16 cellular contexts compared by ENCODE assay signal in genomic region chr10:12465385-12466136, GRCh38.
DNase-seq lines count a peak whose midpoint lies in the region; ATAC-seq lines count a peak whose summit lies in the region.
"Had no signal": no experiment of that assay in that cellular context is flagged by ENCODE, and none has a peak within 500 bp of the region (broad histone marks: within the 10 kb centered on the region; RNA-seq: fewer than 3 reads in every experiment).

No MANE protein-coding gene starts in this region.

- WGBS in GM23248 (ENCODE audit: low coverage in 1 of 2, low lambda C conversion rate in 2 of 2, missing lambda C conversion rate in 2 of 2), 2 experiments = 71 to 74% methylated on average over 9 of the region's 9 CpGs

- peaks cover 0 to 7% of the 10 kb centered on the region in 2 donors for H3K9me3 Mint-ChIP-seq in activated naive CD4-positive, alpha-beta T cell treated with anti-CD3 and anti-CD28 coated beads, Interleukin-2, amount 50 U/mL, for 72 hours
- H3K9me3 Mint-ChIP-seq in central memory CD8-positive, alpha-beta T cell = no peaks in the 10 kb centered on the region

- peaks cover 34% of the 10 kb centered on the region for H3K4me1 Mint-ChIP-seq in central memory CD8-positive, alpha-beta T cell

- peak; percentile 47 to 92 for ATAC-seq in activated naive CD4-positive, alpha-beta T cell treated with anti-CD3 and anti-CD28 coated beads, Interleukin-2, amount 50 U/mL, for 72 hours
- no peak for ATAC-seq in central memory CD8-positive, alpha-beta T cell (replicated peaks; ENCODE audit: extremely low read depth, poor library complexity, severe bottlenecking)
- no peak for ATAC-seq in GM21529 (IDR thresholded peaks at IDR 0.05; ENCODE audit: unreplicated experiment)
- ATAC-seq: PC-3 had no signal

- H3K9ac ChIP-seq in GM23248 = no peak overlapping the region
- H3K9ac ChIP-seq: BLaER1 treated with 17β-estradiol and CSF1 and Interleukin-3, amounts not matched to agents 10 nM and 100 nM had no signal

- H3K79me2 ChIP-seq in GM23248 (ENCODE audit: insufficient read depth) = no peaks in the 10 kb centered on the region

- no peaks in the 10 kb centered on the region for H4K20me1 ChIP-seq in GM23248 (ENCODE audit: insufficient read depth)

- H3K4me2 ChIP-seq in GM23248 (ENCODE audit: unreplicated experiment) = no peak overlapping the region
- H3K4me2 ChIP-seq: BLaER1 treated with 17β-estradiol and CSF1 and Interleukin-3, amounts not matched to agents 10 nM and 100 nM had no signal

- H3K4me1 ChIP-seq in GM23248 (ENCODE audit: insufficient read depth) = no peaks in the 10 kb centered on the region
- H3K4me1 ChIP-seq: HAP-1 had no signal

- no peaks in the 10 kb centered on the region for H3K9me2 ChIP-seq in GM23248 (ENCODE audit: insufficient read depth)

- DNase-seq in activated naive CD4-positive, alpha-beta T cell treated with anti-CD3 and anti-CD28 coated beads, Interleukin-2, amount 50 U/mL, for 72 hours (ENCODE audit: low spot score in 2 of 2) = no peak
- no peak for DNase-seq in activated naive CD4-positive, alpha-beta T cell treated with anti-CD3 and anti-CD28 coated beads, Interleukin-2, amount 50 U/mL, for 16 hours
- DNase-seq in NCI-H69 (lab: John Stamatoyannopoulos, UW) (peak; percentile 60), NCI-H2171 (lab: John Stamatoyannopoulos, UW) (no peak), GM23248 (no peak)
- DNase-seq in central memory CD8-positive, alpha-beta T cell (ENCODE audit: low spot score in 2 of 2) = no peak
- DNase-seq: DMS 273 treated with DMSO at 0.1 percent for 48 hours, EL, NCI-H1417 treated with DMSO at 0.1 percent for 48 hours, NCI-H2029 treated with DMSO at 0.1 percent for 48 hours, NCI-H2227 treated with DMSO at 0.1 percent for 48 hours, NCI-H526, PC-3 had no signal

- no peak overlapping the region for H3K27ac ChIP-seq in GM23248
- H3K27ac ChIP-seq: BLaER1 treated with 17β-estradiol and CSF1 and Interleukin-3, amounts not matched to agents 10 nM and 100 nM had no signal

- H3K36me3 ChIP-seq in GM23248 (ENCODE audit: low read depth) = no peaks in the 10 kb centered on the region
- H3K36me3 ChIP-seq: HAP-1 had no signal

- no peak overlapping the region for H3K4me3 Mint-ChIP-seq in central memory CD8-positive, alpha-beta T cell

- H3K27ac Mint-ChIP-seq in activated naive CD4-positive, alpha-beta T cell treated with anti-CD3 and anti-CD28 coated beads, Interleukin-2, amount 50 U/mL, for 72 hours = peak overlapping the region; percentile 33 to 50
- peak overlapping the region; percentile 16 for H3K27ac Mint-ChIP-seq in central memory CD8-positive, alpha-beta T cell (ENCODE audit: low read depth)

- no peak overlapping the region for H2AFZ ChIP-seq in GM23248

- H3F3A ChIP-seq in GM23248 (ENCODE audit: insufficient read depth) = no peaks in the 10 kb centered on the region

- H3K4me3 ChIP-seq in GM23248 = no peak overlapping the region
- H3K4me3 ChIP-seq: BLaER1 treated with 17β-estradiol and CSF1 and Interleukin-3, amounts not matched to agents 10 nM and 100 nM; HAP-1 had no signal

- H3K9me3 ChIP-seq in GM23248 (ENCODE audit: low read depth) = no peaks in the 10 kb centered on the region
- H3K9me3 ChIP-seq: HAP-1 had no signal

- no peaks in the 10 kb centered on the region for H3K27me3 ChIP-seq in GM23248 (replicated peaks; ENCODE audit: insufficient read depth)
- H3K27me3 ChIP-seq: BLaER1 treated with 17β-estradiol and CSF1 and Interleukin-3, amounts not matched to agents 10 nM and 100 nM had no signal

- H3K36me3 Mint-ChIP-seq in activated naive CD4-positive, alpha-beta T cell treated with anti-CD3 and anti-CD28 coated beads, Interleukin-2, amount 50 U/mL, for 72 hours = no peaks in the 10 kb centered on the region
- H3K36me3 Mint-ChIP-seq in central memory CD8-positive, alpha-beta T cell (ENCODE audit: insufficient read depth) = peaks cover 3% of the 10 kb centered on the region

- H3K27me3 Mint-ChIP-seq in central memory CD8-positive, alpha-beta T cell = no peaks in the 10 kb centered on the region

- in situ Hi-C loops in GM23248 (cut with MboI) = no loop called here

Comparison
In these comparisons a context has a peak if more than half of its experiments do, and no peak if none do; other contexts are left out.
1. ATAC-seq: peak in activated naive CD4-positive, alpha-beta T cell treated with anti-CD3 and anti-CD28 coated beads, Interleukin-2, amount 50 U/mL, for 72 hours (2 of 2); none in central memory CD8-positive, alpha-beta T cell (single experiment) and GM21529 (single experiment).